In genomic region chr11:7896026-7896785, GRCh38 we compare ENCODE assay signal across 26 cellular contexts. TPM values are rescaled to one million over a fixed set of nuclear protein-coding genes. Genes with fewer than 3 reads are reported as not detected.
DNase-seq lines count a peak whose midpoint lies in the region; ATAC-seq, FAIRE-seq and TF ChIP-seq lines count a peak whose summit lies in the region.
"Had no signal": no experiment of that assay in that cellular context is flagged by ENCODE, and none has a peak within 500 bp of the region (broad histone marks: within the 10 kb centered on the region; RNA-seq: fewer than 3 reads in every experiment).

No MANE protein-coding gene starts in this region.

- TF ChIP-seq CTCF in fibroblast of the aortic adventitia (IDR thresholded peaks at IDR 0.05; ENCODE audit: insufficient read depth, low read length) (no peak), pancreas (IDR thresholded peaks at IDR 0.05) (no peak), OCI-LY7 (conservative IDR thresholded peaks at IDR 0.05; ENCODE audit: low read length) (no peak), mucosa of descending colon (IDR thresholded peaks at IDR 0.05) (no peak)

- CTCF ChIA-PET in OCI-LY7 (lab: Charles Lee; ENCODE audit: unreplicated experiment): interaction anchor here (1.5 kb wide), 1 partner anchor 90 kb away, joined by 6 read pairs; the partner anchor contains the start of gene EIF3F

- no TSS peak for BruUV-seq in OCI-LY7 (replicated peaks; lab: Mats Ljungman, UMichigan)

- H3K9me3 ChIP-seq in pancreas (no peaks in the 10 kb centered on the region), OCI-LY7 (ENCODE audit: low read length) (no peaks in the 10 kb centered on the region), mucosa of descending colon (no peaks in the 10 kb centered on the region)
- H3K9me3 ChIP-seq: SK-N-SH had no signal

- no peaks in the 10 kb centered on the region for H4K20me1 ChIP-seq in OCI-LY7 (ENCODE audit: insufficient read depth, low read length)
- H4K20me1 ChIP-seq: BLaER1 treated with 17β-estradiol and CSF1 and Interleukin-3, amounts not matched to agents 10 nM and 100 nM had no signal

- no peak overlapping the region for H3K4me2 ChIP-seq in OCI-LY7 (ENCODE audit: low read length)
- H3K4me2 ChIP-seq: BLaER1 treated with 17β-estradiol and CSF1 and Interleukin-3, amounts not matched to agents 10 nM and 100 nM; KMS-11; SK-N-SH had no signal

- H3K4me1 ChIP-seq in pancreas (peaks cover 19 to 37% (median 36%) of the 10 kb centered on the region in 3 donors), OCI-LY7 (ENCODE audit: insufficient read depth, low read length, poor library complexity, severe bottlenecking) (peaks cover 20% of the 10 kb centered on the region), mucosa of descending colon (ENCODE audit: low read depth) (peaks cover 22% of the 10 kb centered on the region)

- no peak overlapping the region for H2AFZ ChIP-seq in OCI-LY7 (ENCODE audit: low read length)

- H3K9me2 ChIP-seq in OCI-LY7 (ENCODE audit: insufficient read depth, low read length): no peaks in the 10 kb centered on the region
- H3K9me2 ChIP-seq: SK-N-SH had no signal

- H3K36me3 ChIP-seq in pancreas: no peaks in the 10 kb centered on the region
- H3K36me3 ChIP-seq in OCI-LY7 (ENCODE audit: insufficient read depth, low read length): no peaks in the 10 kb centered on the region
- no peaks in the 10 kb centered on the region for H3K36me3 ChIP-seq in mucosa of descending colon (ENCODE audit: low read depth)
- H3K36me3 ChIP-seq: BLaER1 treated with 17β-estradiol and CSF1 and Interleukin-3, amounts not matched to agents 10 nM and 100 nM had no signal

- peak; percentile 33 to 48 (median 42) for ATAC-seq in pancreas
- no peak for ATAC-seq in mucosa of descending colon
- ATAC-seq: Panc1 had no signal

- DNase-seq in GM03348 (ENCODE audit: low spot score): peak; percentile 28
- peak; percentile 67 for DNase-seq in cerebellar cortex (ENCODE audit: low spot score)
- DNase-seq in fibroblast of the aortic adventitia (ENCODE audit: low read depth): peak; percentile 35
- peak in 2 of 6 donors; percentile 9 to 24 for DNase-seq in pancreas
- DNase-seq in OCI-LY7 (ENCODE audit: low spot score): no peak
- no peak for DNase-seq in mucosa of descending colon
- no peak for DNase-seq in NAMALWA (ENCODE audit: low spot score)
- no peak for DNase-seq in caudate nucleus (lab: John Stamatoyannopoulos, UW)
- DNase-seq: CD4-positive, alpha-beta memory T cell; DND-41; GDM1; H7; HFFc6; NCI-H1105 treated with DMSO at 0.1 percent for 48 hours; NCI-H2029 treated with DMSO at 0.1 percent for 48 hours; NCI-H2171; NCI-H345; NCI-H524; NCI-H774; NK-92 treated with Interleukin-12 subunit alpha and Interleukin-12 subunit beta, amount 100 ng/mL, for 24 hours; SIG-M5; SK-N-SH had no signal

- intact Hi-C loops in pancreas (cut with DNase I): loop anchor here in 1 of 3 donors (5.0 kb wide), 1 partner anchor 91 kb away; the partner anchor contains the start of gene EIF3F
- intact Hi-C loops in OCI-LY7 (cut with micrococcal nuclease; ENCODE audit: unreplicated experiment): no loop called here
- intact Hi-C loops in mucosa of descending colon (cut with DNase I, micrococcal nuclease): loop anchor here in 1 of 2 donors (10.0 kb wide), 1 partner anchor 89 kb away; the partner anchor contains the start of gene EIF3F

- H3K27me3 ChIP-seq in pancreas: no peaks in the 10 kb centered on the region
- H3K27me3 ChIP-seq: BLaER1 treated with 17β-estradiol and CSF1 and Interleukin-3, amounts not matched to agents 10 nM and 100 nM had no signal

- H3K4me3 ChIP-seq in fibroblast of the aortic adventitia (ENCODE audit: low read depth, low read length) (no peak overlapping the region), pancreas (no peak overlapping the region), OCI-LY7 (ENCODE audit: low read depth, low read length, poor library complexity, severe bottlenecking) (no peak overlapping the region), mucosa of descending colon (no peak overlapping the region)
- H3K4me3 ChIP-seq: BLaER1 treated with 17β-estradiol and CSF1 and Interleukin-3, amounts not matched to agents 10 nM and 100 nM had no signal

- no peak for FAIRE-seq in pancreas (lab: Jason Lieb, UNC)

- no peaks in the 10 kb centered on the region for H3K79me2 ChIP-seq in OCI-LY7 (ENCODE audit: insufficient read depth, low read depth, low read length)

- H3K27ac ChIP-seq in pancreas: peak overlapping the region in 1 of 4 donors; percentile 63
- H3K27ac ChIP-seq in OCI-LY7 (ENCODE audit: low read depth, low read length, poor library complexity, severe bottlenecking): no peak overlapping the region
- H3K27ac ChIP-seq in caudate nucleus (ENCODE audit: low read depth, low read length): no peak overlapping the region
- H3K27ac ChIP-seq: BLaER1 treated with 17β-estradiol and CSF1 and Interleukin-3, amounts not matched to agents 10 nM and 100 nM; KMS-11 had no signal

- WGBS in pancreas, 2 donors: 34 to 37% methylated on average over 1 of the region's 1 CpG

- POLR2A ChIA-PET in OCI-LY7 (lab: Charles Lee): interaction anchor here (0.7 to 1.2 kb wide), 3 partner anchors 11 to 91 kb away, joined by 3 to 5 read pairs (median 4); partner anchors contain the start of gene EIF3F

RNA-seq across cellular contexts. Expression of gene OR10A6, which starts 34.9 kb away (rescaled TPM):
- total RNA-seq in fibroblast of the aortic adventitia (ENCODE audit: low replicate concordance): 0.18 TPM in 1 of 2 replicates, not detected in the other
- not detected for total RNA-seq in pancreas
- not detected for polyA plus RNA-seq in pancreas
- total RNA-seq in OCI-LY7 (2014; rRNA removed; shearing (Covaris generic)): not detected in 2 replicates
- total RNA-seq in OCI-LY7 (2022): not detected in 2 replicates
- not detected for total RNA-seq in mucosa of descending colon
- total RNA-seq: CD4-positive, alpha-beta memory T cell; H7 had no signal
- polyA plus RNA-seq: CD4-positive, alpha-beta memory T cell; SK-N-SH had no signal

RNA-seq across cellular contexts. Expression of gene OR10A3, which starts 45.3 kb away (rescaled TPM):
- 0.09 TPM in 1 of 2 replicates, not detected in the other for total RNA-seq in fibroblast of the aortic adventitia (ENCODE audit: low replicate concordance)
- not detected for total RNA-seq in pancreas
- polyA plus RNA-seq in pancreas: not detected
- not detected in 2 replicates for total RNA-seq in OCI-LY7 (2014; rRNA removed; shearing (Covaris generic))
- total RNA-seq in OCI-LY7 (2022): not detected in 2 replicates
- total RNA-seq in mucosa of descending colon: not detected
- total RNA-seq: CD4-positive, alpha-beta memory T cell; H7; HT1080 had no signal
- polyA plus RNA-seq: CD4-positive, alpha-beta memory T cell; SK-N-SH had no signal

Comparison
In these comparisons a context has a peak if more than half of its experiments do, and no peak if none do; other contexts are left out.
1. DNase-seq: peak in GM03348 (single experiment), cerebellar cortex (single experiment) and fibroblast of the aortic adventitia (single experiment); none in OCI-LY7 (single experiment), mucosa of descending colon (0 of 3), NAMALWA (single experiment) and caudate nucleus (0 of 61).